Comparison of ENCODE assay signal across 12 cellular contexts in the genomic region with DNA sequence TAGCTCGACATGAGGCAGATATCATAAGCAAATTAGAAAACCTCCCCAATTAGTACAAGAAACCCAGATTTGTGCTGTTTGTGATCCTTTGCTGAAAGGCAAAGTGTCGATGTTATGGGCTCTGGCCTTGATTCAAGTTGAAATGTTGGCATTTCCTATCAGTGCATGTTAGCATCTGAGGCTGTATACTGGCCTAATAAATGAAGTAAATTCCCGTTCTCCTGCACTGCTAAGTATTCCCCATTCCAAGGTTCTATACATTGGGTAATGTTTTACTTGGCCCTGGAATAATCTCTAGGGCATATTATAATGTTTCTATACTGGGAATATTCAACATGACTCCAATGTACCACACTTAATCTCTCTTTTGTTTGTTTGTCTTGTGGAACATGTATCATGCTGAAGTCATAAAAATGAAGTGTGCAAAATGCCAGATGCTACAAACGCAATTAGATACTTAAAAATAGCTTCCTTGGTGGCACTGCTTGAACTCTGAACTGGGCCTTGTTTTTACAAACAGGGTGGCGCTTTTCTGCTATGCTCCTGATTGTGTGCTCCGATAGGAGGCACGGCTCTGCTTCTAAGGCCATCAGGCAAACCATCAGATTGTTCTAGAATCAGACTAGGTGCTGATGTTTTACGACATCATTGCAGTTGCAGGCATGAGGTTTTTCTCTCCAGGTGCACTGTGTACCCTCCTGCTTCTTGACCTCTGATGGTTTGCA.
DNase-seq lines count a peak whose midpoint lies in the region; ATAC-seq, FAIRE-seq and TF ChIP-seq lines count a peak whose summit lies in the region.
"Had no signal": no experiment of that assay in that cellular context is flagged by ENCODE, and none has a peak within 500 bp of the region (broad histone marks: within the 10 kb centered on the region; RNA-seq: fewer than 3 reads in every experiment).

No MANE protein-coding gene starts in this region.

- intact Hi-C loops in IMR-90 (cut with micrococcal nuclease) (loop anchor here (2.0 kb wide), 1 partner anchor 15 kb away; no protein-coding TSS in a partner anchor), adrenal gland (cut with DNase I) (no loop called here)

- H2AFZ ChIP-seq in IMR-90 (replicated peaks; ENCODE audit: low read length, poor library complexity), result no peak overlapping the region
- H2AFZ ChIP-seq in H1 (ENCODE audit: low read length), result no peak overlapping the region

- H3K4me2 ChIP-seq in IMR-90 (ENCODE audit: low read depth, low read length) (peak overlapping the region; percentile 72), H1 (ENCODE audit: insufficient read depth in 1 of 2, low read depth in 2 of 2, low read length in 2 of 2) (no peak overlapping the region)

- no peak overlapping the region for H3K18ac ChIP-seq in IMR-90 (ENCODE audit: low read depth, low read length)
- H3K18ac ChIP-seq in H1 (ENCODE audit: extremely low read depth, low read length), result no peak overlapping the region

- no peak overlapping the region for H2AK5ac ChIP-seq in IMR-90 (ENCODE audit: low read depth, low read length)
- H2AK5ac ChIP-seq in H1 (ENCODE audit: low read depth, low read length), result no peak overlapping the region

- POLR2A ChIA-PET in IMR-90 (lab: Charles Lee; ENCODE audit: unreplicated experiment), result no interaction called here
- POLR2A ChIA-PET in H1 (lab: Charles Lee; ENCODE audit: partially characterized antibody), result no interaction called here

- H3K36me3 Mint-ChIP-seq in nephron progenitor cell (ENCODE audit: low read depth), result peaks cover 20% of the 10 kb centered on the region

- H3K9ac ChIP-seq in IMR-90 (ENCODE audit: low read depth, low read length), result 0 out of 2 replicates have a peak overlapping the region, but pooled peaks have one; percentile 0
- H3K9ac ChIP-seq in H1 (replicated peaks in 1 of 4; ENCODE audit: extremely low read depth in 1 of 4, low read depth in 3 of 4, low read length in 3 of 4), result no peak overlapping the region

- H4K20me1 ChIP-seq in IMR-90 (ENCODE audit: insufficient read depth, low read length), result no peaks in the 10 kb centered on the region
- no peaks in the 10 kb centered on the region for H4K20me1 ChIP-seq in H1 (replicated peaks in 1 of 2; ENCODE audit: control insufficient read depth in 1 of 2, insufficient read depth in 2 of 2, low read length in 2 of 2)

- no peak for TF ChIP-seq POLR2A in IMR-90 (IDR thresholded peaks at IDR 0.05; ENCODE audit: low read depth, low read length)
- no peak for TF ChIP-seq POLR2A in H1 (IDR thresholded peaks at IDR 0.05; ENCODE audit: control extremely low read depth in 1 of 2, low read depth in 2 of 2, low read length in 2 of 2)
- TF ChIP-seq POLR2A in adrenal gland (IDR thresholded peaks at IDR 0.05), result no peak

- H3K36me3 ChIP-seq in IMR-90 (ENCODE audit: control insufficient read depth, insufficient read depth, low read length) (no peaks in the 10 kb centered on the region), H1 (ENCODE audit: control insufficient read depth in 2 of 4, insufficient read depth in 4 of 4, low read length in 3 of 4) (no peaks in the 10 kb centered on the region), adrenal gland (replicated peaks in 1 of 2) (no peaks in the 10 kb centered on the region)
- H3K36me3 ChIP-seq: neutrophil, uterus had no signal

- H4K5ac ChIP-seq in IMR-90 (ENCODE audit: low read depth, low read length) (no peak overlapping the region), H1 (ENCODE audit: insufficient read length, low read depth, low read length) (no peak overlapping the region)

- H3K9me3 Mint-ChIP-seq in nephron progenitor cell, result peaks cover 25% of the 10 kb centered on the region

- H4K91ac ChIP-seq in IMR-90 (ENCODE audit: insufficient read depth, low read depth, low read length) (0 out of 2 replicates have a peak overlapping the region, but pooled peaks have one; percentile 2), H1 (replicated peaks; ENCODE audit: insufficient read length, low read length) (peak overlapping the region; percentile 17)

- H2AK9ac ChIP-seq in IMR-90 (replicated peaks; ENCODE audit: low read depth, low read length, poor library complexity), result no peak overlapping the region

- H3K79me2 ChIP-seq in H1 (ENCODE audit: control insufficient read depth in 1 of 2, insufficient read depth in 2 of 2, low read length in 2 of 2), result no peaks in the 10 kb centered on the region

- H3K4me3 ChIP-seq in IMR-90 (ENCODE audit: insufficient read depth, low read depth, low read length), result no peak overlapping the region
- H3K4me3 ChIP-seq in H1 (ENCODE audit: extremely low read depth in 1 of 4, insufficient read depth in 2 of 4, low read depth in 3 of 4, low read length in 4 of 4), result no peak overlapping the region
- no peak overlapping the region for H3K4me3 ChIP-seq in adrenal gland
- H3K4me3 ChIP-seq: K562, uterus had no signal

- H3K27ac ChIP-seq in IMR-90 (ENCODE audit: insufficient read depth, low read length) (no peak overlapping the region), H1 (ENCODE audit: low read depth, low read length) (no peak overlapping the region), adrenal gland (peak overlapping the region in 1 of 5 donors; percentile 19)
- H3K27ac ChIP-seq: neutrophil had no signal

- H3K27me3 ChIP-seq in IMR-90 (ENCODE audit: control insufficient read depth, insufficient read depth, low read length), result no peaks in the 10 kb centered on the region
- no peaks in the 10 kb centered on the region for H3K27me3 ChIP-seq in H1 (replicated peaks in 1 of 4; ENCODE audit: control insufficient read depth in 3 of 4, extremely low read depth in 1 of 4, insufficient read depth in 3 of 4, low read length in 3 of 4)
- no peaks in the 10 kb centered on the region for H3K27me3 ChIP-seq in adrenal gland
- H3K27me3 ChIP-seq: neutrophil, uterus had no signal

- H3K23ac ChIP-seq in IMR-90 (ENCODE audit: low read depth, low read length), result peak overlapping the region; percentile 40
- H3K23ac ChIP-seq in H1 (ENCODE audit: insufficient read length), result no peak overlapping the region

- CTCF ChIA-PET in IMR-90 (lab: Yijun Ruan, JAX) (no interaction called here), H1 (lab: Charles Lee; ENCODE audit: partially characterized antibody) (no interaction called here)

- peak overlapping the region; percentile 94 for H3K27ac Mint-ChIP-seq in nephron progenitor cell

- no peak overlapping the region for H2BK15ac ChIP-seq in IMR-90 (ENCODE audit: low read depth, low read length)
- H2BK15ac ChIP-seq in H1 (ENCODE audit: low read length), result peak overlapping the region; percentile 66; the same call in 1 of the 2 replicates

- H3K9me3 ChIP-seq in IMR-90 (ENCODE audit: control insufficient read depth, insufficient read depth, low read length) (no peaks in the 10 kb centered on the region), H1 (ENCODE audit: insufficient read depth in 2 of 2, low read depth in 1 of 2, low read length in 1 of 2) (no peaks in the 10 kb centered on the region), adrenal gland (replicated peaks in 1 of 3) (no peaks in the 10 kb centered on the region)
- H3K9me3 ChIP-seq: neutrophil, uterus had no signal

- H2BK120ac ChIP-seq in IMR-90 (ENCODE audit: low read depth, low read length) (no peak overlapping the region), H1 (replicated peaks; ENCODE audit: low read depth, low read length) (no peak overlapping the region)

- 46% methylated on average over 5 of the region's 8 CpGs; no CpG with 5 or more reads in 1 of the 2 experiments for WGBS in IMR-90 (ENCODE audit: extremely low coverage in 2 of 2, insufficient read length in 1 of 2), 2 experiments
- WGBS in H1 (ENCODE audit: extremely low coverage in 1 of 2, insufficient coverage in 1 of 2, insufficient read length in 1 of 2, insufficient replicate concordance in 2 of 2, low coverage in 1 of 2, low lambda C conversion rate in 2 of 2, missing lambda C conversion rate in 1 of 2), 2 experiments, result 97% methylated on average over 8 of the region's 8 CpGs; no CpG with 5 or more reads in 1 of the 2 experiments
- WGBS in adrenal gland, 4 donors, result 55 to 80% (median 65%) methylated on average over 8 of the region's 8 CpGs

- TF ChIP-seq RAD21 in IMR-90 (IDR thresholded peaks at IDR 0.05; ENCODE audit: low read length) (no peak), H1 (IDR thresholded peaks at IDR 0.05 in 1 of 2, conservative IDR thresholded peaks at IDR 0.05 in 1 of 2; ENCODE audit: low read depth in 2 of 2, low read length in 2 of 2) (no peak)

- H3K4ac ChIP-seq in IMR-90 (ENCODE audit: low read depth, low read length), result peak overlapping the region; percentile 8; the same call in 1 of the 2 replicates
- peak overlapping the region; percentile 17 for H3K4ac ChIP-seq in H1 (replicated peaks; ENCODE audit: insufficient read length, low read depth, low read length)

- peaks cover 8% of the 10 kb centered on the region for H3K4me1 ChIP-seq in IMR-90 (ENCODE audit: control insufficient read depth, insufficient read depth, low read length)
- peaks cover 4 to 20% (median 8%) of the 10 kb centered on the region in 4 experiments for H3K4me1 ChIP-seq in H1 (replicated peaks in 1 of 4; ENCODE audit: control insufficient read depth in 3 of 4, insufficient read depth in 4 of 4, low read length in 3 of 4)
- H3K4me1 ChIP-seq in adrenal gland (replicated peaks in 1 of 2), result no peaks in the 10 kb centered on the region
- H3K4me1 ChIP-seq: uterus had no signal

- no peaks in the 10 kb centered on the region for H3K23me2 ChIP-seq in H1 (ENCODE audit: low read depth, low read length)

- H3K79me1 ChIP-seq in IMR-90 (ENCODE audit: low read depth in 1 of 2, low read length in 2 of 2) (no peaks in the 10 kb centered on the region), H1 (ENCODE audit: low read depth, low read length) (no peaks in the 10 kb centered on the region)

- H3K4me1 Mint-ChIP-seq in nephron progenitor cell, result peaks cover 43% of the 10 kb centered on the region

- dilution Hi-C loops in IMR-90 (cut with HindIII; ENCODE audit: low sequenced_read_pairs, unreplicated experiment), result no loop called here

- peaks cover 3% of the 10 kb centered on the region; the same call in 1 of the 2 replicates for H3K9me1 ChIP-seq in IMR-90 (ENCODE audit: insufficient read depth, low read length)

- TF ChIP-seq CTCF in IMR-90 (conservative IDR thresholded peaks at IDR 0.05; ENCODE audit: low read depth, low read length) (no peak), H1 (IDR thresholded peaks at IDR 0.05; ENCODE audit: control extremely low read depth in 1 of 3, insufficient read depth in 1 of 3, low read depth in 1 of 3, low read length in 3 of 3) (no peak), nephron progenitor cell (IDR thresholded peaks at IDR 0.05) (no peak), adrenal gland (IDR thresholded peaks at IDR 0.05) (no peak)

- peak; percentile 68 for ATAC-seq in IMR-90 (ENCODE audit: low read depth)
- no peak for ATAC-seq in HG03159 (IDR thresholded peaks at IDR 0.05; ENCODE audit: unreplicated experiment)
- ATAC-seq: K562 had no signal

- H2BK12ac ChIP-seq in H1 (ENCODE audit: low read depth, low read length), result 0 out of 2 replicates have a peak overlapping the region, but pooled peaks have one; percentile 9

- BruUV-seq in IMR-90 (replicated peaks; lab: Mats Ljungman, UMichigan), result no TSS peak

- H3K56ac ChIP-seq in IMR-90 (ENCODE audit: extremely low read depth, insufficient read depth, low read length) (no peak overlapping the region), H1 (replicated peaks; ENCODE audit: insufficient read length, low read depth, low read length) (no peak overlapping the region)

- no peaks in the 10 kb centered on the region for H3K27me3 Mint-ChIP-seq in nephron progenitor cell (ENCODE audit: low read depth, poor library complexity)

- H2BK5ac ChIP-seq in IMR-90 (ENCODE audit: low read depth, low read length, poor library complexity, severe bottlenecking) (no peak overlapping the region), H1 (ENCODE audit: low read depth, low read length) (0 out of 2 replicates have a peak overlapping the region, but pooled peaks have one; percentile 31)

- H3K14ac ChIP-seq in IMR-90 (replicated peaks; ENCODE audit: low read depth, low read length) (peak overlapping the region; percentile 16; the same call in 1 of the 2 replicates), H1 (ENCODE audit: insufficient read length) (no peak overlapping the region)

- FAIRE-seq in H1 (lab: Jason Lieb, UNC) (no peak), HTR-8/SVneo (lab: Jason Lieb, UNC) (no peak)
- FAIRE-seq: K562 had no signal

- TF ChIP-seq EP300 in H1 (IDR thresholded peaks at IDR 0.05; ENCODE audit: borderline replicate concordance in 1 of 2, low read depth in 2 of 2, low read length in 2 of 2), result no peak

- H4K8ac ChIP-seq in IMR-90 (ENCODE audit: low read depth in 2 of 2, low read length in 2 of 2) (peak overlapping the region in 1 of 2 experiments; percentile 37; a peak in 2 of 4 replicates), H1 (ENCODE audit: extremely low read depth, insufficient read depth, low read length) (no peak overlapping the region)

- in situ Hi-C loops in IMR-90 (cut with MboI; ENCODE audit: low sequenced_read_pairs), result no loop called here

- H3K4me3 Mint-ChIP-seq in nephron progenitor cell, result no peak overlapping the region

- DNase-seq in DMS 273 treated with DMSO at 0.1 percent for 48 hours (lab: John Stamatoyannopoulos, UW), result peak; percentile 32
- DNase-seq in IMR-90, result peak; percentile 58
- DNase-seq in H1 (ENCODE audit: low read depth in 1 of 2, low spot score in 2 of 2), result peak in 1 of 2 experiments; percentile 38
- no peak for DNase-seq in nephron progenitor cell
- DNase-seq in HTR-8/SVneo (ENCODE audit: insufficient read length, low spot score), result no peak
- DNase-seq in adrenal gland, result no peak
- no peak for DNase-seq in mucosa of gallbladder (ENCODE audit: low spot score)
- DNase-seq: activated T-cell treated with anti-CD3 and anti-CD28 coated beads, Interleukin-2, amount 50 U/mL, for 48 hours had no signal

- H2BK20ac ChIP-seq in IMR-90 (ENCODE audit: low read depth, low read length) (0 out of 2 replicates have a peak overlapping the region, but pooled peaks have one; percentile 46), H1 (ENCODE audit: low read length) (no peak overlapping the region)

Comparison
In these comparisons a context has a peak if more than half of its experiments do, and no peak if none do; other contexts are left out.
1. DNase-seq: peak in DMS 273 treated with DMSO at 0.1 percent for 48 hours (single experiment) and IMR-90 (single experiment); none in nephron progenitor cell (single experiment), HTR-8/SVneo (single experiment), adrenal gland (0 of 7) and mucosa of gallbladder (single experiment).